ENCODE assay signal across 26 cellular contexts in genomic region chr15:80618666-80619481, GRCh38.
DNase-seq lines count a peak whose midpoint lies in the region; ATAC-seq and TF ChIP-seq lines count a peak whose summit lies in the region.
"Had no signal": no experiment of that assay in that cellular context is flagged by ENCODE, and none has a peak within 500 bp of the region (broad histone marks: within the 10 kb centered on the region; RNA-seq: fewer than 3 reads in every experiment).

No MANE protein-coding gene starts in this region.

- DNase-seq in GM23248 (peak; percentile 48), NOMO-1 (lab: John Stamatoyannopoulos, UW; ENCODE audit: unreplicated experiment in 2 of 2) (peak; percentile 13 to 48), esophagus muscularis mucosa (ENCODE audit: extremely low spot score) (peak; percentile 31), type B pancreatic cell (ENCODE audit: extremely low spot score, unreplicated experiment) (no peak), natural killer cell (no peak)
- DNase-seq: activated CD4-positive, alpha-beta T cell treated with anti-CD3 and anti-CD28 coated beads for 4 hours; brain microvascular endothelial cell; Calu3; DND-41; glutamatergic neuron; islet precursor cell; left ventricle myocardium inferior; NCI-H1092; NCI-H187; NCI-H2171 treated with DMSO at 0.1 percent for 48 hours; NK-92 treated with Interleukin-12 subunit alpha and Interleukin-12 subunit beta, amount 100 ng/mL, for 24 hours; SIG-M5; stimulated activated naive CD4-positive, alpha-beta T cell treated with Interleukin-2 at 50 U/mL for 16 hours had no signal

- peaks cover 23% of the 10 kb centered on the region for H3F3A ChIP-seq in GM23248 (ENCODE audit: insufficient read depth)

- 7% methylated on average over 7 of the region's 7 CpGs for WGBS in GM23248 (ENCODE audit: low coverage in 1 of 2, low lambda C conversion rate in 2 of 2, missing lambda C conversion rate in 2 of 2), 2 experiments
- WGBS in esophagus muscularis mucosa = 67% methylated on average over 7 of the region's 7 CpGs

- H3K4me3 ChIP-seq in GM23248 = 0 out of 2 replicates have a peak overlapping the region, but pooled peaks have one; percentile 4
- no peak overlapping the region for H3K4me3 ChIP-seq in esophagus muscularis mucosa
- H3K4me3 ChIP-seq: left ventricle myocardium inferior, neural progenitor cell, skin epidermis had no signal

- H3K27ac ChIP-seq in GM23248 (peak overlapping the region; percentile 34), esophagus muscularis mucosa (replicated peaks in 1 of 4) (no peak overlapping the region)
- H3K27ac ChIP-seq: brain microvascular endothelial cell, C4-2B, left ventricle myocardium inferior, neural progenitor cell, WERI-Rb-1 had no signal

- H3K4me3 Mint-ChIP-seq in type B pancreatic cell (no peak overlapping the region), natural killer cell (no peak overlapping the region)
- H3K4me3 Mint-ChIP-seq: activated naive CD4-positive, alpha-beta T cell treated with anti-CD3 and anti-CD28 coated beads, Interleukin-2, amount 50 U/mL, for 24 hours; neural progenitor cell had no signal

- H2AFZ ChIP-seq in GM23248 = peak overlapping the region; percentile 38
- H2AFZ ChIP-seq: neural progenitor cell had no signal

- H3K36me3 Mint-ChIP-seq in type B pancreatic cell = no peaks in the 10 kb centered on the region
- H3K36me3 Mint-ChIP-seq in natural killer cell = no peaks in the 10 kb centered on the region
- H3K36me3 Mint-ChIP-seq: neural progenitor cell had no signal

- in situ Hi-C loops in GM23248 (cut with MboI) = no loop called here

- no peak for TF ChIP-seq POLR2A in esophagus muscularis mucosa (IDR thresholded peaks at IDR 0.05; ENCODE audit: low read depth)

- peak overlapping the region; percentile 90 for H3K27ac Mint-ChIP-seq in type B pancreatic cell
- no peak overlapping the region for H3K27ac Mint-ChIP-seq in natural killer cell
- H3K27ac Mint-ChIP-seq: activated naive CD4-positive, alpha-beta T cell treated with anti-CD3 and anti-CD28 coated beads, Interleukin-2, amount 50 U/mL, for 24 hours; activated T-helper 2 cell treated with anti-CD3 and anti-CD28 coated beads, Interferon-gamma antibody, Interleukin-2, Interleukin-4, amounts not matched to agents 10 μg/mL and 5 μg/mL and 100 μg/mL, durations not matched to agents 14 hours and 24 hours and 36 hours; neural progenitor cell had no signal

- intact Hi-C loops in esophagus muscularis mucosa (cut with DNase I) = loop anchor here (2.0 to 5.0 kb wide), 2 partner anchors 158 to 162 kb away; no protein-coding TSS in a partner anchor
- intact Hi-C loops in natural killer cell (cut with micrococcal nuclease) = loop anchor here (10.0 kb wide), 1 partner anchor 156 kb away; the partner anchor contains the start of gene CEMIP

- no peaks in the 10 kb centered on the region for H3K9me2 ChIP-seq in GM23248 (ENCODE audit: insufficient read depth)

- no peaks in the 10 kb centered on the region for H4K20me1 ChIP-seq in GM23248 (ENCODE audit: insufficient read depth)

- H3K9me3 Mint-ChIP-seq in type B pancreatic cell = no peaks in the 10 kb centered on the region
- H3K9me3 Mint-ChIP-seq in natural killer cell = no peaks in the 10 kb centered on the region

- peak overlapping the region; percentile 32 for H3K4me2 ChIP-seq in GM23248 (ENCODE audit: unreplicated experiment)
- H3K4me2 ChIP-seq: neural progenitor cell had no signal

- TF ChIP-seq EP300 in esophagus muscularis mucosa (IDR thresholded peaks at IDR 0.05) = no peak

- ATAC-seq in natural killer cell = no peak
- ATAC-seq in HG03280 (IDR thresholded peaks at IDR 0.05; ENCODE audit: unreplicated experiment) = no peak
- ATAC-seq in GM19452 (IDR thresholded peaks at IDR 0.05; ENCODE audit: unreplicated experiment) = no peak

- H3K9me3 ChIP-seq in GM23248 (ENCODE audit: low read depth) (no peaks in the 10 kb centered on the region), esophagus muscularis mucosa (peaks cover 0 to 7% (median 0%) of the 10 kb centered on the region in 4 donors)

- peaks cover 34% of the 10 kb centered on the region for H3K4me1 ChIP-seq in GM23248 (ENCODE audit: insufficient read depth)
- H3K4me1 ChIP-seq in esophagus muscularis mucosa = peaks cover 9 to 23% (median 13%) of the 10 kb centered on the region in 4 donors
- H3K4me1 ChIP-seq: neural progenitor cell had no signal

- 0 out of 2 replicates have a peak overlapping the region, but pooled peaks have one; percentile 14 for H3K9ac ChIP-seq in GM23248
- H3K9ac ChIP-seq: neural progenitor cell had no signal

- H3K79me2 ChIP-seq in GM23248 (ENCODE audit: insufficient read depth) = no peaks in the 10 kb centered on the region

- H3K4me1 Mint-ChIP-seq in type B pancreatic cell (ENCODE audit: unreplicated experiment) (peaks cover 33% of the 10 kb centered on the region), natural killer cell (no peaks in the 10 kb centered on the region)
- H3K4me1 Mint-ChIP-seq: activated naive CD4-positive, alpha-beta T cell treated with anti-CD3 and anti-CD28 coated beads, Interleukin-2, amount 50 U/mL, for 24 hours; neural progenitor cell had no signal

- H3K27me3 Mint-ChIP-seq in type B pancreatic cell (no peaks in the 10 kb centered on the region), natural killer cell (ENCODE audit: low read depth in 2 of 2) (peaks cover 27 to 37% of the 10 kb centered on the region in 2 donors)

- H3K27me3 ChIP-seq in GM23248 (replicated peaks; ENCODE audit: insufficient read depth) = no peaks in the 10 kb centered on the region
- H3K27me3 ChIP-seq in esophagus muscularis mucosa = no peaks in the 10 kb centered on the region
- H3K27me3 ChIP-seq: brain microvascular endothelial cell, neural progenitor cell had no signal

- TF ChIP-seq CTCF in esophagus muscularis mucosa (IDR thresholded peaks at IDR 0.05) (no peak), type B pancreatic cell (conservative IDR thresholded peaks at IDR 0.05) (no peak), natural killer cell (IDR thresholded peaks at IDR 0.05) (no peak)

- H3K36me3 ChIP-seq in GM23248 (ENCODE audit: low read depth) (no peaks in the 10 kb centered on the region), esophagus muscularis mucosa (no peaks in the 10 kb centered on the region)
- H3K36me3 ChIP-seq: brain microvascular endothelial cell, left ventricle myocardium inferior, neural progenitor cell, WERI-Rb-1 had no signal

Comparison
In these comparisons a context has a peak if more than half of its experiments do, and no peak if none do; other contexts are left out.
1. DNase-seq: peak in GM23248 (single experiment), NOMO-1 (2 of 2) and esophagus muscularis mucosa (single experiment); none in type B pancreatic cell (single experiment) and natural killer cell (single experiment).